In genomic region chr20:36235892-36236785, GRCh38 we compare ENCODE assay signal across 1 cellular context.
TF ChIP-seq lines count a peak whose summit lies in the region.

TSS of gene AAR2 (plus strand) at chr20:36236478. CDS start at chr20:36239869, 3,391 bp downstream.

TF ChIP-seq in K562, 482 proteins besides CTCF, POLR2A, EP300 and RAD21 (continued from another document and continues in another):
- TF ChIP-seq NR0B1 (IDR thresholded peaks at IDR 0.05; ENCODE audit: partially characterized antibody) (no peak), TCF7L2 (IDR thresholded peaks at IDR 0.05; ENCODE audit: low read depth, low read length) (no peak), E2F3 (CRISPR knock-in tag; IDR thresholded peaks at IDR 0.05) (0 out of 2 replicates have a peak, but pooled peaks have one; percentile 46), HMG20A (CRISPR knock-in tag; conservative IDR thresholded peaks at IDR 0.05) (no peak), HOMEZ (CRISPR knock-in tag; IDR thresholded peaks at IDR 0.05) (no peak), BRD9 (IDR thresholded peaks at IDR 0.05; ENCODE audit: low read depth, partially characterized antibody) (no peak), OTX1 (CRISPR knock-in tag; IDR thresholded peaks at IDR 0.05) (no peak; the same call in 1 of the 2 replicates), ETV6 (IDR thresholded peaks at IDR 0.05; ENCODE audit: borderline replicate concordance in 1 of 2, low read depth in 2 of 2, low read length in 1 of 2) (no peak), ETV6 (CRISPR knock-in tag; IDR thresholded peaks at IDR 0.05; ENCODE audit: borderline replicate concordance) (peak; percentile 33; the same call in 1 of the 2 replicates), HDAC6 (IDR thresholded peaks at IDR 0.05; ENCODE audit: low read depth, low read length) (no peak), CCNT2 (IDR thresholded peaks at IDR 0.05; ENCODE audit: borderline replicate concordance, extremely low read depth, insufficient read length, low read depth, low read length) (no peak), ZNF354B (CRISPR knock-in tag; IDR thresholded peaks at IDR 0.05) (no peak), PHF21A (IDR thresholded peaks at IDR 0.05; ENCODE audit: borderline replicate concordance, low read depth) (no peak), MXI1 (IDR thresholded peaks at IDR 0.05; ENCODE audit: low read depth, low read length) (no peak), EWSR1 (IDR thresholded peaks at IDR 0.05; ENCODE audit: borderline replicate concordance, low read depth, partially characterized antibody) (no peak), ZFX (CRISPR knock-in tag; IDR thresholded peaks at IDR 0.05) (peak; percentile 91), THAP7 (CRISPR knock-in tag; IDR thresholded peaks at IDR 0.05) (no peak), ELK3 (CRISPR knock-in tag; IDR thresholded peaks at IDR 0.05) (no peak), ZFP30 (CRISPR knock-in tag; IDR thresholded peaks at IDR 0.05; ENCODE audit: borderline replicate concordance) (no peak), MCM2 (IDR thresholded peaks at IDR 0.05; ENCODE audit: low read depth) (no peak), ARID1B (IDR thresholded peaks at IDR 0.05) (no peak; the same call in 1 of the 2 replicates), DACH1 (IDR thresholded peaks at IDR 0.05; ENCODE audit: partially characterized antibody) (no peak), KDM2B (CRISPR knock-in tag; IDR thresholded peaks at IDR 0.05) (no peak), AFF1 (IDR thresholded peaks at IDR 0.05; ENCODE audit: low read depth in 1 of 2, partially characterized antibody in 2 of 2) (peak; percentile 44 to 55), ZNF224 (CRISPR knock-in tag; IDR thresholded peaks at IDR 0.05) (no peak), MGA (IDR thresholded peaks at IDR 0.05) (no peak), CHCHD3 (CRISPR knock-in tag; IDR thresholded peaks at IDR 0.05) (no peak), NCOA4 (IDR thresholded peaks at IDR 0.05; ENCODE audit: partially characterized antibody) (no peak)
- TF ChIP-seq, protein P1, sequence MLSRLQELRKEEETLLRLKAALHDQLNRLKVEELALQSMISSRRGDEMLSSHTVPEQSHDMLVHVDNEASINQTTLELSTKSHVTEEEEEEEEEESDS (CRISPR knock-in tag; IDR thresholded peaks at IDR 0.05) = no peak
- TF ChIP-seq, protein P2, sequence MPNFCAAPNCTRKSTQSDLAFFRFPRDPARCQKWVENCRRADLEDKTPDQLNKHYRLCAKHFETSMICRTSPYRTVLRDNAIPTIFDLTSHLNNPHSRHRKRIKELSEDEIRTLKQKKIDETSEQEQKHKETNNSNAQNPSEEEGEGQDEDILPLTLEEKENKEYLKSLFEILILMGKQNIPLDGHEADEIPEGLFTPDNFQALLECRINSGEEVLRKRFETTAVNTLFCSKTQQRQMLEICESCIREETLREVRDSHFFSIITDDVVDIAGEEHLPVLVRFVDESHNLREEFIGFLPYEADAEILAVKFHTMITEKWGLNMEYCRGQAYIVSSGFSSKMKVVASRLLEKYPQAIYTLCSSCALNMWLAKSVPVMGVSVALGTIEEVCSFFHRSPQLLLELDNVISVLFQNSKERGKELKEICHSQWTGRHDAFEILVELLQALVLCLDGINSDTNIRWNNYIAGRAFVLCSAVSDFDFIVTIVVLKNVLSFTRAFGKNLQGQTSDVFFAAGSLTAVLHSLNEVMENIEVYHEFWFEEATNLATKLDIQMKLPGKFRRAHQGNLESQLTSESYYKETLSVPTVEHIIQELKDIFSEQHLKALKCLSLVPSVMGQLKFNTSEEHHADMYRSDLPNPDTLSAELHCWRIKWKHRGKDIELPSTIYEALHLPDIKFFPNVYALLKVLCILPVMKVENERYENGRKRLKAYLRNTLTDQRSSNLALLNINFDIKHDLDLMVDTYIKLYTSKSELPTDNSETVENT (CRISPR knock-in tag; IDR thresholded peaks at IDR 0.05) = peak; percentile 49; the same call in 1 of the 2 replicates
